In the genomic region with DNA sequence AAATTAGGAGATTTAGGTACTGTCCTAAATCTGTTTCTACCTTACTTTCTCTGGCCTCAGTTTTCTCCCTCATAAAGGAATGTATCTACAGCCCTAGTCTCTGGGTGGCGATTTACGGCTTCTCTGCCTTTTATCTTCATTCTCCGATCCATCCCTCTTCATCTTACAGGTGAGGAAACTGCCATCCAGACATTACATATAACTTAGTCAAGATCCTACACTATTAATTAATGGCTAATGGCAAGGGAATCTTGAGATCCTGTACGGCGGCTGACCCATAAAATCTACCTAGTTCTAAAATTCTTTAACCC, we compare ENCODE assay signal across 8 cellular contexts. TPM values are rescaled to one million over a fixed set of nuclear protein-coding genes. Genes with fewer than 3 reads are reported as not detected.
DNase-seq lines count a peak whose midpoint lies in the region; ATAC-seq and TF ChIP-seq lines count a peak whose summit lies in the region.

No MANE protein-coding gene starts in this region.

- H3K4me1 Mint-ChIP-seq in activated CD4-positive, alpha-beta T cell treated with anti-CD3 and anti-CD28 coated beads for 36 hours, result peaks cover 24% of the 10 kb centered on the region
- peaks cover 24% of the 10 kb centered on the region for H3K4me1 Mint-ChIP-seq in activated CD8-positive, alpha-beta T cell treated with anti-CD3 and anti-CD28 coated beads for 36 hours (ENCODE audit: low read depth)
- H3K4me1 Mint-ChIP-seq in immature natural killer cell, result peaks cover 33 to 35% of the 10 kb centered on the region in 2 donors

- H3K36me3 Mint-ChIP-seq in activated CD4-positive, alpha-beta T cell treated with anti-CD3 and anti-CD28 coated beads for 36 hours (ENCODE audit: low read depth), result peaks cover 9% of the 10 kb centered on the region
- H3K36me3 Mint-ChIP-seq in activated CD8-positive, alpha-beta T cell treated with anti-CD3 and anti-CD28 coated beads for 36 hours (ENCODE audit: low read depth), result peaks cover 10% of the 10 kb centered on the region
- peaks cover 0 to 7% (median 5%) of the 10 kb centered on the region in 3 donors for H3K36me3 Mint-ChIP-seq in immature natural killer cell

- CTCF ChIA-PET in activated CD4-positive, alpha-beta T cell treated with anti-CD3 and anti-CD28 coated beads for 36 hours (lab: Charles Lee), result no interaction called here
- CTCF ChIA-PET in activated CD8-positive, alpha-beta T cell treated with anti-CD3 and anti-CD28 coated beads for 36 hours (lab: Charles Lee), result no interaction called here

- H3K4me3 Mint-ChIP-seq in activated CD4-positive, alpha-beta T cell treated with anti-CD3 and anti-CD28 coated beads for 36 hours, result peak overlapping the region; percentile 94
- peak overlapping the region; percentile 95 for H3K4me3 Mint-ChIP-seq in activated CD8-positive, alpha-beta T cell treated with anti-CD3 and anti-CD28 coated beads for 36 hours
- peak overlapping the region; percentile 86 to 97 (median 93) for H3K4me3 Mint-ChIP-seq in immature natural killer cell

- no peaks in the 10 kb centered on the region for H3K9me3 Mint-ChIP-seq in activated CD4-positive, alpha-beta T cell treated with anti-CD3 and anti-CD28 coated beads for 36 hours (ENCODE audit: low read depth)
- H3K9me3 Mint-ChIP-seq in activated CD8-positive, alpha-beta T cell treated with anti-CD3 and anti-CD28 coated beads for 36 hours, result no peaks in the 10 kb centered on the region
- no peaks in the 10 kb centered on the region for H3K9me3 Mint-ChIP-seq in immature natural killer cell

- intact Hi-C loops in activated CD4-positive, alpha-beta T cell treated with anti-CD3 and anti-CD28 coated beads for 36 hours (cut with DNase I, micrococcal nuclease), result loop anchor here (1.0 to 5.0 kb wide), 8 partner anchors 80 to 351 kb away; a partner anchor contains a TSS
- intact Hi-C loops in activated CD8-positive, alpha-beta T cell treated with anti-CD3 and anti-CD28 coated beads for 36 hours (cut with micrococcal nuclease), result no loop called here

- ATAC-seq in activated CD4-positive, alpha-beta T cell treated with anti-CD3 and anti-CD28 coated beads for 36 hours, result no peak
- ATAC-seq in activated CD8-positive, alpha-beta T cell treated with anti-CD3 and anti-CD28 coated beads for 36 hours, result no peak

- POLR2A ChIA-PET in activated CD4-positive, alpha-beta T cell treated with anti-CD3 and anti-CD28 coated beads for 36 hours (lab: Charles Lee), result no interaction called here
- POLR2A ChIA-PET in activated CD8-positive, alpha-beta T cell treated with anti-CD3 and anti-CD28 coated beads for 36 hours (lab: Charles Lee), result interaction anchor here (1.5 kb wide), 1 partner anchor 111 kb away, joined by 5 read pairs; a partner anchor contains a TSS

- H3K27me3 Mint-ChIP-seq in activated CD4-positive, alpha-beta T cell treated with anti-CD3 and anti-CD28 coated beads for 36 hours, result no peaks in the 10 kb centered on the region
- H3K27me3 Mint-ChIP-seq in activated CD8-positive, alpha-beta T cell treated with anti-CD3 and anti-CD28 coated beads for 36 hours, result no peaks in the 10 kb centered on the region
- H3K27me3 Mint-ChIP-seq in immature natural killer cell (ENCODE audit: low read depth in 3 of 3), result peaks cover 7 to 13% (median 12%) of the 10 kb centered on the region in 3 donors

- no peak for DNase-seq in activated CD4-positive, alpha-beta T cell treated with anti-CD3 and anti-CD28 coated beads for 36 hours
- DNase-seq in activated CD4-positive, alpha-beta T cell treated with anti-CD3 and anti-CD28 coated beads, Interleukin-2, amount 50 U/mL, for 48 hours, result no peak
- no peak for DNase-seq in activated CD8-positive, alpha-beta T cell treated with anti-CD3 and anti-CD28 coated beads for 36 hours
- DNase-seq in immature natural killer cell, result no peak
- DNase-seq in NCI-H2196 (lab: John Stamatoyannopoulos, UW; ENCODE audit: unreplicated experiment), result no peak
- no peak for DNase-seq in inferior parietal cortex (ENCODE audit: extremely low spot score)
- DNase-seq in HuH-7 (ENCODE audit: low spot score), result no peak

- peak overlapping the region; percentile 93 for H3K27ac Mint-ChIP-seq in activated CD4-positive, alpha-beta T cell treated with anti-CD3 and anti-CD28 coated beads for 36 hours
- H3K27ac Mint-ChIP-seq in activated CD8-positive, alpha-beta T cell treated with anti-CD3 and anti-CD28 coated beads for 36 hours, result peak overlapping the region; percentile 97
- H3K27ac Mint-ChIP-seq in immature natural killer cell, result peak overlapping the region; percentile 97 to 99 (median 99)

- no peak for TF ChIP-seq CTCF in activated CD8-positive, alpha-beta T cell treated with anti-CD3 and anti-CD28 coated beads for 36 hours (IDR thresholded peaks at IDR 0.05)

- peak overlapping the region; percentile 84 for H3K27ac ChIP-seq in temporal lobe (ENCODE audit: low read depth, low read length)

RNA-seq across cellular contexts. Expression of a gene that starts 0.4 kb away (rescaled TPM):
- 10 to 100 TPM; 17.5 to 37.6 TPM for total RNA-seq in activated CD4-positive, alpha-beta T cell treated with anti-CD3 and anti-CD28 coated beads for 36 hours
- 10 to 100 TPM; 32.1 to 40.5 TPM for total RNA-seq in activated CD8-positive, alpha-beta T cell treated with anti-CD3 and anti-CD28 coated beads for 36 hours
- polyA plus RNA-seq in immature natural killer cell, result 10 to 100 TPM; 15.4 to 27.6 (median 19.6) TPM
- total RNA-seq in temporal lobe, result 26.3 TPM

RNA-seq across cellular contexts. Expression of a gene that starts 12.6 kb away (rescaled TPM):
- total RNA-seq in activated CD4-positive, alpha-beta T cell treated with anti-CD3 and anti-CD28 coated beads for 36 hours, result under 1 TPM; 0.07 to 0.23 TPM
- not detected for total RNA-seq in activated CD8-positive, alpha-beta T cell treated with anti-CD3 and anti-CD28 coated beads for 36 hours
- polyA plus RNA-seq in immature natural killer cell, result under 1 TPM in 1 of 3 donors, not detected in 2; 0.18 TPM
- total RNA-seq in temporal lobe, result 0.49 TPM
